8 cellular contexts compared by ENCODE assay signal in genomic region chr5:157273131-157273556, GRCh38. TPM values are rescaled to one million over a fixed set of nuclear protein-coding genes. Genes with fewer than 3 reads are reported as not detected.
A peak's percentile ranks its signal among the peaks of the same experiment; 100 is the strongest.
DNase-seq lines count a peak whose midpoint lies in the region; ATAC-seq, FAIRE-seq and TF ChIP-seq lines count a peak whose summit lies in the region.

No MANE protein-coding gene starts in this region.

- ATAC-seq in HG03135 (IDR thresholded peaks at IDR 0.05; ENCODE audit: unreplicated experiment) (peak; percentile 41), activated B cell treated with CpG ODN at 0.5 μM for 24 hours (ENCODE audit: low read depth) (peak; percentile 26)

- intact Hi-C loops in activated B cell treated with CpG ODN at 0.5 μM for 24 hours (cut with micrococcal nuclease) = loop anchor here (2.0 to 5.0 kb wide), 4 partner anchors 36 to 1829 kb away; partner anchors contain the start of gene THG1L
- intact Hi-C loops in kidney (cut with DNase I) = no loop called here
- intact Hi-C loops in cardiac septum (cut with DNase I) = no loop called here

- no peak overlapping the region for H3K27ac ChIP-seq in kidney (ENCODE audit: low read depth in 2 of 2, low read length in 2 of 2)

- H3K9me3 ChIP-seq in kidney (ENCODE audit: control insufficient read depth in 1 of 2, low read length in 2 of 2) = no peaks in the 10 kb centered on the region

- DNase-seq in CD1c-positive myeloid dendritic cell (ENCODE audit: extremely low spot score) (peak; percentile 68), activated B cell treated with CpG ODN at 0.5 μM for 24 hours (no peak), GM19238 (ENCODE audit: insufficient read length, low spot score) (no peak), kidney (no peak), endothelial cell (ENCODE audit: low spot score) (no peak), cardiac septum (ENCODE audit: low spot score) (no peak)

- TF ChIP-seq POLR2A in GM19193 (IDR thresholded peaks at IDR 0.05; ENCODE audit: extremely low read depth, insufficient read depth, insufficient read length) = peak; percentile 11

- no peak overlapping the region for H3K4me3 ChIP-seq in kidney (ENCODE audit: low read length in 2 of 2)

- no peaks in the 10 kb centered on the region for H3K36me3 ChIP-seq in kidney (ENCODE audit: control insufficient read depth in 1 of 2, insufficient read depth in 2 of 2, low read length in 2 of 2)

- H3K4me3 Mint-ChIP-seq in activated B cell treated with CpG ODN at 0.5 μM for 24 hours = peak overlapping the region; percentile 72
- H3K4me3 Mint-ChIP-seq in endothelial cell (ENCODE audit: unreplicated experiment) = no peak overlapping the region

- H3K27me3 Mint-ChIP-seq in activated B cell treated with CpG ODN at 0.5 μM for 24 hours (no peaks in the 10 kb centered on the region), endothelial cell (ENCODE audit: unreplicated experiment) (no peaks in the 10 kb centered on the region)

- H3K27ac Mint-ChIP-seq in activated B cell treated with CpG ODN at 0.5 μM for 24 hours (peak overlapping the region; percentile 99), endothelial cell (ENCODE audit: unreplicated experiment) (no peak overlapping the region)

- POLR2A ChIA-PET in activated B cell treated with CpG ODN at 0.5 μM for 24 hours (lab: Charles Lee) = interaction anchor here (0.6 to 4.2 kb wide), 12 partner anchors 7 to 585 kb away, joined by 3 to 101 read pairs (median 7); partner anchors contain the start of gene MED7

- CTCF ChIA-PET in activated B cell treated with CpG ODN at 0.5 μM for 24 hours (lab: Charles Lee) = interaction anchor here (0.7 to 3.9 kb wide), 8 partner anchors 10 to 124 kb away, joined by 3 to 48 read pairs (median 4); no protein-coding TSS in a partner anchor

- peaks cover 91% of the 10 kb centered on the region for H3K4me1 Mint-ChIP-seq in activated B cell treated with CpG ODN at 0.5 μM for 24 hours
- no peaks in the 10 kb centered on the region for H3K4me1 Mint-ChIP-seq in endothelial cell (ENCODE audit: unreplicated experiment)

- no peak for TF ChIP-seq CTCF in activated B cell treated with CpG ODN at 0.5 μM for 24 hours (IDR thresholded peaks at IDR 0.05)
- TF ChIP-seq CTCF in kidney (IDR thresholded peaks at IDR 0.05; ENCODE audit: borderline replicate concordance, extremely low read depth, insufficient read depth) = no peak
- TF ChIP-seq CTCF in endothelial cell (IDR thresholded peaks at IDR 0.05; ENCODE audit: unreplicated experiment) = no peak

- H3K36me3 Mint-ChIP-seq in activated B cell treated with CpG ODN at 0.5 μM for 24 hours (ENCODE audit: low read depth) (peaks cover 52% of the 10 kb centered on the region), endothelial cell (ENCODE audit: low read depth, unreplicated experiment) (no peaks in the 10 kb centered on the region)

- no peak overlapping the region for H3K9ac ChIP-seq in kidney (ENCODE audit: low read length in 2 of 2)

- FAIRE-seq in kidney (lab: Jason Lieb, UNC) = no peak

- peaks cover 12 to 15% of the 10 kb centered on the region in 2 donors for H3K4me1 ChIP-seq in kidney (ENCODE audit: control insufficient read depth in 1 of 2, insufficient read depth in 1 of 2, low read depth in 1 of 2, low read length in 2 of 2)

- H3K9me3 Mint-ChIP-seq in activated B cell treated with CpG ODN at 0.5 μM for 24 hours (peaks cover 9% of the 10 kb centered on the region), endothelial cell (ENCODE audit: unreplicated experiment) (no peaks in the 10 kb centered on the region)

RNA-seq across cellular contexts. Expression of gene CYFIP2, which starts 7.2 kb away (rescaled TPM):
- 385 and 471 TPM in 2 replicates for total RNA-seq in activated B cell treated with CpG ODN at 0.5 μM for 24 hours
- 128 TPM for total RNA-seq in kidney
- polyA plus RNA-seq in kidney (ENCODE audit: insufficient read depth, low read depth, low replicate concordance) = 217 TPM
- 42.9 TPM for total RNA-seq in endothelial cell (ENCODE audit: unreplicated experiment)
- total RNA-seq in cardiac septum = 23.1 TPM
